10 cellular contexts compared by ENCODE assay signal in genomic region chr3:12471228-12471627, GRCh38. TPM values are rescaled to one million over a fixed set of nuclear protein-coding genes. Genes with fewer than 3 reads are reported as not detected.
DNase-seq lines count a peak whose midpoint lies in the region; ATAC-seq, FAIRE-seq and TF ChIP-seq lines count a peak whose summit lies in the region.
"Had no signal": no experiment of that assay in that cellular context is flagged by ENCODE, and none has a peak within 500 bp of the region (broad histone marks: within the 10 kb centered on the region; RNA-seq: fewer than 3 reads in every experiment).

No MANE protein-coding gene starts in this region.

- no peaks in the 10 kb centered on the region for H3K27me3 ChIP-seq in bronchial epithelial cell (ENCODE audit: control insufficient read depth, insufficient read depth, low read length)

- H3K9me3 Mint-ChIP-seq in T-helper 1 cell treated with Interleukin-12 subunit alpha and Interleukin-12 subunit beta and Interleukin-4 antibody, amounts not matched to agents 30 μg/mL and 1 μg/mL, for 36 hours = no peaks in the 10 kb centered on the region

- no peak overlapping the region for H3K4me3 Mint-ChIP-seq in T-helper 1 cell treated with Interleukin-12 subunit alpha and Interleukin-12 subunit beta and Interleukin-4 antibody, amounts not matched to agents 30 μg/mL and 1 μg/mL, for 36 hours

- no peaks in the 10 kb centered on the region for H3K27me3 Mint-ChIP-seq in T-helper 1 cell treated with Interleukin-12 subunit alpha and Interleukin-12 subunit beta and Interleukin-4 antibody, amounts not matched to agents 30 μg/mL and 1 μg/mL, for 36 hours (ENCODE audit: low read depth)

- H3K27ac Mint-ChIP-seq in T-helper 1 cell treated with Interleukin-12 subunit alpha and Interleukin-12 subunit beta and Interleukin-4 antibody, amounts not matched to agents 30 μg/mL and 1 μg/mL, for 36 hours = peak overlapping the region; percentile 27

- DNase-seq in bronchial epithelial cell (ENCODE audit: low read depth) = peak; percentile 80
- DNase-seq in stimulated activated CD8-positive, alpha-beta memory T cell treated with anti-CD3 and anti-CD28 coated beads, Interleukin-12 subunit alpha, Interleukin-12 subunit beta, amount 100 ng/mL, for 24 hours (ENCODE audit: extremely low read depth) = peak; percentile 22
- DNase-seq in DMS114 treated with DMSO at 0.1 percent for 48 hours (lab: John Stamatoyannopoulos, UW; ENCODE audit: unreplicated experiment) = no peak
- DNase-seq: activated gamma-delta T cell treated with Interleukin-2 at 50 U/mL for 16 hours, NCI-H1048 had no signal

- CTCF ChIA-PET in HEK293 (lab: Yijun Ruan, JAX) = interaction anchor here (0.6 to 2.5 kb wide), 10 partner anchors 8 to 361 kb away, joined by 3 to 11 read pairs (median 4); no protein-coding TSS in a partner anchor

- H3K4me1 Mint-ChIP-seq in T-helper 1 cell treated with Interleukin-12 subunit alpha and Interleukin-12 subunit beta and Interleukin-4 antibody, amounts not matched to agents 30 μg/mL and 1 μg/mL, for 36 hours (ENCODE audit: low read depth) = peaks cover 2% of the 10 kb centered on the region

- no peaks in the 10 kb centered on the region for H3K36me3 Mint-ChIP-seq in T-helper 1 cell treated with Interleukin-12 subunit alpha and Interleukin-12 subunit beta and Interleukin-4 antibody, amounts not matched to agents 30 μg/mL and 1 μg/mL, for 36 hours (ENCODE audit: low read depth)

- no peak overlapping the region for H3K27ac ChIP-seq in HEK293 (ENCODE audit: extremely low read depth, low read depth, low read length)

- TF ChIP-seq CTCF in HEK293 (tag by site-specific recombination; IDR thresholded peaks at IDR 0.05) (no peak), bronchial epithelial cell (IDR thresholded peaks at IDR 0.05; ENCODE audit: insufficient read depth, low read length, severe bottlenecking) (peak; percentile 8)

- POLR2A ChIA-PET in HEK293 (lab: Yijun Ruan, JAX) = no interaction called here

- no peak for ATAC-seq in HG03460 (IDR thresholded peaks at IDR 0.05; ENCODE audit: unreplicated experiment)
- ATAC-seq in GM18870 (IDR thresholded peaks at IDR 0.05; ENCODE audit: unreplicated experiment) = no peak
- no peak for ATAC-seq in HG03354 (IDR thresholded peaks at IDR 0.05; ENCODE audit: poor library complexity, severe bottlenecking, unreplicated experiment)

- H3K36me3 ChIP-seq in HEK293 (ENCODE audit: control insufficient read depth in 2 of 2, insufficient read depth in 1 of 2, low read length in 2 of 2) = no peaks in the 10 kb centered on the region
- no peaks in the 10 kb centered on the region for H3K36me3 ChIP-seq in bronchial epithelial cell (ENCODE audit: control insufficient read depth, insufficient read depth, low read length)

- no peak overlapping the region for H3K4me3 ChIP-seq in HEK293 (ENCODE audit: low read depth, low read length)
- no peak overlapping the region for H3K4me3 ChIP-seq in bronchial epithelial cell (ENCODE audit: low read depth, low read length)

- no peaks in the 10 kb centered on the region for H3K9me3 ChIP-seq in HEK293 (ENCODE audit: control insufficient read depth, insufficient read depth, low read depth, low read length)

- H3K4me1 ChIP-seq in HEK293 (ENCODE audit: control insufficient read depth, insufficient read depth, low read length) = no peaks in the 10 kb centered on the region; the same call in 1 of the 2 replicates

- no peak for FAIRE-seq in bronchial epithelial cell (lab: Jason Lieb, UNC)

TF ChIP-seq in HEK293, 187 proteins besides CTCF, POLR2A, EP300 and RAD21 (continues in another document):
- TF ChIP-seq GLIS2 (tag by site-specific recombination; IDR thresholded peaks at IDR 0.05) (peak; percentile 31; the same call in 1 of the 2 replicates), GLIS1 (tag by site-specific recombination; IDR thresholded peaks at IDR 0.05) (peak; percentile 24), SCRT2 (tag by site-specific recombination; IDR thresholded peaks at IDR 0.05) (peak; percentile 87), EGR2 (tag by site-specific recombination; IDR thresholded peaks at IDR 0.05; ENCODE audit: low read depth) (peak; percentile 53; the same call in 1 of the 2 replicates), ZNF335 (tag by site-specific recombination; conservative IDR thresholded peaks at IDR 0.05) (peak; percentile 35; the same call in 1 of the 2 replicates), ZNF660 (tag by site-specific recombination; IDR thresholded peaks at IDR 0.05) (peak; percentile 54; the same call in 1 of the 2 replicates), ZNF768 (tag by site-specific recombination; IDR thresholded peaks at IDR 0.05) (no peak), MZF1 (tag by site-specific recombination; IDR thresholded peaks at IDR 0.05; ENCODE audit: borderline replicate concordance) (no peak), ZNF398 (tag by site-specific recombination; IDR thresholded peaks at IDR 0.05) (peak; percentile 85), ZNF600 (tag by site-specific recombination; IDR thresholded peaks at IDR 0.05) (peak; percentile 73), ZBTB7A (tag by site-specific recombination; IDR thresholded peaks at IDR 0.05; ENCODE audit: low read depth) (no peak), ZEB2 (tag by site-specific recombination; IDR thresholded peaks at IDR 0.05) (peak; percentile 50; the same call in 1 of the 2 replicates), ZIC2 (tag by site-specific recombination; IDR thresholded peaks at IDR 0.05) (peak; percentile 79), IKZF3 (tag by site-specific recombination; IDR thresholded peaks at IDR 0.05) (no peak), ZNF140 (tag by site-specific recombination; IDR thresholded peaks at IDR 0.05) (no peak)
- TF ChIP-seq, protein P1, sequence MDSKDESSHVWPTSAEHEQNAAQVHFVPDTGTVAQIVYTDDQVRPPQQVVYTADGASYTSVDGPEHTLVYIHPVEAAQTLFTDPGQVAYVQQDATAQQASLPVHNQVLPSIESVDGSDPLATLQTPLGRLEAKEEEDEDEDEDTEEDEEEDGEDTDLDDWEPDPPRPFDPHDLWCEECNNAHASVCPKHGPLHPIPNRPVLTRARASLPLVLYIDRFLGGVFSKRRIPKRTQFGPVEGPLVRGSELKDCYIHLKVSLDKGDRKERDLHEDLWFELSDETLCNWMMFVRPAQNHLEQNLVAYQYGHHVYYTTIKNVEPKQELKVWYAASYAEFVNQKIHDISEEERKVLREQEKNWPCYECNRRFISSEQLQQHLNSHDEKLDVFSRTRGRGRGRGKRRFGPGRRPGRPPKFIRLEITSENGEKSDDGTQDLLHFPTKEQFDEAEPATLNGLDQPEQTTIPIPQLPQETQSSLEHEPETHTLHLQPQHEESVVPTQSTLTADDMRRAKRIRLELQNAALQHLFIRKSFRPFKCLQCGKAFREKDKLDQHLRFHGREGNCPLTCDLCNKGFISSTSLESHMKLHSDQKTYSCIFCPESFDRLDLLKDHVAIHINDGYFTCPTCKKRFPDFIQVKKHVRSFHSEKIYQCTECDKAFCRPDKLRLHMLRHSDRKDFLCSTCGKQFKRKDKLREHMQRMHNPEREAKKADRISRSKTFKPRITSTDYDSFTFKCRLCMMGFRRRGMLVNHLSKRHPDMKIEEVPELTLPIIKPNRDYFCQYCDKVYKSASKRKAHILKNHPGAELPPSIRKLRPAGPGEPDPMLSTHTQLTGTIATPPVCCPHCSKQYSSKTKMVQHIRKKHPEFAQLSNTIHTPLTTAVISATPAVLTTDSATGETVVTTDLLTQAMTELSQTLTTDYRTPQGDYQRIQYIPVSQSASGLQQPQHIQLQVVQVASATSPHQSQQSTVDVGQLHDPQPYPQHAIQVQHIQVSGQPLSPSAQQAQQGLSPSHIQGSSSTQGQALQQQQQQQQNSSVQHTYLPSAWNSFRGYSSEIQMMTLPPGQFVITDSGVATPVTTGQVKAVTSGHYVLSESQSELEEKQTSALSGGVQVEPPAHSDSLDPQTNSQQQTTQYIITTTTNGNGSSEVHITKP (tag by site-specific recombination; IDR thresholded peaks at IDR 0.05) = peak; percentile 54
- TF ChIP-seq, protein P2, sequence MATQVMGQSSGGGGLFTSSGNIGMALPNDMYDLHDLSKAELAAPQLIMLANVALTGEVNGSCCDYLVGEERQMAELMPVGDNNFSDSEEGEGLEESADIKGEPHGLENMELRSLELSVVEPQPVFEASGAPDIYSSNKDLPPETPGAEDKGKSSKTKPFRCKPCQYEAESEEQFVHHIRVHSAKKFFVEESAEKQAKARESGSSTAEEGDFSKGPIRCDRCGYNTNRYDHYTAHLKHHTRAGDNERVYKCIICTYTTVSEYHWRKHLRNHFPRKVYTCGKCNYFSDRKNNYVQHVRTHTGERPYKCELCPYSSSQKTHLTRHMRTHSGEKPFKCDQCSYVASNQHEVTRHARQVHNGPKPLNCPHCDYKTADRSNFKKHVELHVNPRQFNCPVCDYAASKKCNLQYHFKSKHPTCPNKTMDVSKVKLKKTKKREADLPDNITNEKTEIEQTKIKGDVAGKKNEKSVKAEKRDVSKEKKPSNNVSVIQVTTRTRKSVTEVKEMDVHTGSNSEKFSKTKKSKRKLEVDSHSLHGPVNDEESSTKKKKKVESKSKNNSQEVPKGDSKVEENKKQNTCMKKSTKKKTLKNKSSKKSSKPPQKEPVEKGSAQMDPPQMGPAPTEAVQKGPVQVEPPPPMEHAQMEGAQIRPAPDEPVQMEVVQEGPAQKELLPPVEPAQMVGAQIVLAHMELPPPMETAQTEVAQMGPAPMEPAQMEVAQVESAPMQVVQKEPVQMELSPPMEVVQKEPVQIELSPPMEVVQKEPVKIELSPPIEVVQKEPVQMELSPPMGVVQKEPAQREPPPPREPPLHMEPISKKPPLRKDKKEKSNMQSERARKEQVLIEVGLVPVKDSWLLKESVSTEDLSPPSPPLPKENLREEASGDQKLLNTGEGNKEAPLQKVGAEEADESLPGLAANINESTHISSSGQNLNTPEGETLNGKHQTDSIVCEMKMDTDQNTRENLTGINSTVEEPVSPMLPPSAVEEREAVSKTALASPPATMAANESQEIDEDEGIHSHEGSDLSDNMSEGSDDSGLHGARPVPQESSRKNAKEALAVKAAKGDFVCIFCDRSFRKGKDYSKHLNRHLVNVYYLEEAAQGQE (tag by site-specific recombination; IDR thresholded peaks at IDR 0.05) = peak; percentile 86

RNA-seq across cellular contexts. Expression of gene TSEN2, which starts 13.1 kb away (rescaled TPM):
- total RNA-seq in bronchial epithelial cell = 16.6 and 21.3 TPM in 2 replicates
